Comparison of ENCODE assay signal across 11 cellular contexts in genomic region chr14:56004323-56004722, GRCh38.
DNase-seq lines count a peak whose midpoint lies in the region; ATAC-seq and TF ChIP-seq lines count a peak whose summit lies in the region.
"Had no signal": no experiment of that assay in that cellular context is flagged by ENCODE, and none has a peak within 500 bp of the region (broad histone marks: within the 10 kb centered on the region; RNA-seq: fewer than 3 reads in every experiment).

No MANE protein-coding gene starts in this region.

- H3K4me1 ChIP-seq in GM23338 (ENCODE audit: insufficient read depth) (peaks cover 25% of the 10 kb centered on the region), ovary (ENCODE audit: insufficient read depth) (peaks cover 2% of the 10 kb centered on the region)

- H3K27me3 Mint-ChIP-seq in GM23338 (ENCODE audit: insufficient read depth, low read depth, poor library complexity), result peaks cover 14% of the 10 kb centered on the region
- H3K27me3 Mint-ChIP-seq in natural killer cell treated with Interleukin-12 subunit alpha and Interleukin-12 subunit beta and Interleukin-15 and Interleukin-18, amount 100 ng/mL, for 72 hours, result peaks cover 16 to 17% of the 10 kb centered on the region in 2 donors

- H3K27ac ChIP-seq in GM23338 (ENCODE audit: low read depth) (no peak overlapping the region), caudate nucleus (ENCODE audit: low read depth, low read length) (peak overlapping the region; percentile 11), ovary (peak overlapping the region in 1 of 2 donors; percentile 92)
- H3K27ac ChIP-seq: epithelial cell of prostate had no signal

- H3K79me2 ChIP-seq in GM23338 (replicated peaks; ENCODE audit: insufficient read depth), result no peaks in the 10 kb centered on the region

- H2AFZ ChIP-seq in GM23338, result peak overlapping the region; percentile 66; the same call in 1 of the 2 replicates

- H3K27ac Mint-ChIP-seq in GM23338, result no peak overlapping the region
- peak overlapping the region in 1 of 2 donors; percentile 33 for H3K27ac Mint-ChIP-seq in natural killer cell treated with Interleukin-12 subunit alpha and Interleukin-12 subunit beta and Interleukin-15 and Interleukin-18, amount 100 ng/mL, for 72 hours

- 36 to 37% (median 36%) methylated on average over 3 of the region's 3 CpGs for WGBS in ovary, 3 donors

- peaks cover 28% of the 10 kb centered on the region for H3K9me3 Mint-ChIP-seq in GM23338
- H3K9me3 Mint-ChIP-seq in natural killer cell treated with Interleukin-12 subunit alpha and Interleukin-12 subunit beta and Interleukin-15 and Interleukin-18, amount 100 ng/mL, for 72 hours, result no peaks in the 10 kb centered on the region

- no peaks in the 10 kb centered on the region for H3K27me3 ChIP-seq in GM23338 (ENCODE audit: insufficient read depth)
- no peaks in the 10 kb centered on the region for H3K27me3 ChIP-seq in ovary

- H3K9me2 ChIP-seq in GM23338 (ENCODE audit: insufficient read depth), result no peaks in the 10 kb centered on the region

- ATAC-seq in GM23338, result no peak
- ATAC-seq in natural killer cell treated with Interleukin-12 subunit alpha and Interleukin-12 subunit beta and Interleukin-15 and Interleukin-18, amount 100 ng/mL, for 72 hours, result no peak
- ATAC-seq in HG02885 (IDR thresholded peaks at IDR 0.05; ENCODE audit: poor library complexity, unreplicated experiment), result no peak
- no peak for ATAC-seq in HG03095 (IDR thresholded peaks at IDR 0.05; ENCODE audit: unreplicated experiment)
- ATAC-seq: HCT116 had no signal

- intact Hi-C loops in ovary (cut with DNase I), result loop anchor here in 1 of 4 donors (2.0 kb wide), 1 partner anchor 16 kb away; no protein-coding TSS in a partner anchor

- TF ChIP-seq CTCF in AG10803 (conservative IDR thresholded peaks at IDR 0.05; ENCODE audit: low read length), result no peak
- TF ChIP-seq CTCF in GM23338 (conservative IDR thresholded peaks at IDR 0.05; ENCODE audit: low read depth in 2 of 2), result no peak
- TF ChIP-seq CTCF in ovary (IDR thresholded peaks at IDR 0.05), result no peak

- no peak overlapping the region for H3K4me3 Mint-ChIP-seq in GM23338
- peak overlapping the region; percentile 70 for H3K4me3 Mint-ChIP-seq in natural killer cell treated with Interleukin-12 subunit alpha and Interleukin-12 subunit beta and Interleukin-15 and Interleukin-18, amount 100 ng/mL, for 72 hours

- no peaks in the 10 kb centered on the region for H3K9me3 ChIP-seq in ovary

- H3K4me1 Mint-ChIP-seq in GM23338, result peaks cover 22% of the 10 kb centered on the region
- peaks cover 14 to 36% of the 10 kb centered on the region in 2 donors for H3K4me1 Mint-ChIP-seq in natural killer cell treated with Interleukin-12 subunit alpha and Interleukin-12 subunit beta and Interleukin-15 and Interleukin-18, amount 100 ng/mL, for 72 hours (ENCODE audit: low read depth in 2 of 2)

- no peak for DNase-seq in AG10803 (ENCODE audit: low read depth)
- no peak for DNase-seq in GM23338 (ENCODE audit: low spot score)
- no peak for DNase-seq in caudate nucleus (lab: John Stamatoyannopoulos, UW)
- no peak for DNase-seq in natural killer cell treated with Interleukin-12 subunit alpha and Interleukin-12 subunit beta and Interleukin-15 and Interleukin-18, amount 100 ng/mL, for 72 hours (ENCODE audit: low spot score)
- no peak for DNase-seq in ovary
- DNase-seq in NCI-H524 (lab: John Stamatoyannopoulos, UW), result no peak

- H3K4me2 ChIP-seq in GM23338, result no peak overlapping the region

- H3K36me3 ChIP-seq in GM23338 (ENCODE audit: insufficient read depth), result no peaks in the 10 kb centered on the region
- no peaks in the 10 kb centered on the region for H3K36me3 ChIP-seq in ovary

- peaks cover 16% of the 10 kb centered on the region; the same call in 2 of the 3 replicates for H3K36me3 Mint-ChIP-seq in GM23338 (ENCODE audit: low read depth)
- H3K36me3 Mint-ChIP-seq in natural killer cell treated with Interleukin-12 subunit alpha and Interleukin-12 subunit beta and Interleukin-15 and Interleukin-18, amount 100 ng/mL, for 72 hours, result peaks cover 13% of the 10 kb centered on the region

- no peak for TF ChIP-seq EP300 in ovary (IDR thresholded peaks at IDR 0.05)

- no peak for TF ChIP-seq POLR2A in ovary (IDR thresholded peaks at IDR 0.05)

- no peaks in the 10 kb centered on the region for H4K20me1 ChIP-seq in GM23338 (replicated peaks; ENCODE audit: insufficient read depth)

- peak overlapping the region; percentile 49; the same call in 1 of the 2 replicates for H3K4me3 ChIP-seq in AG10803 (ENCODE audit: low read length)
- no peak overlapping the region for H3K4me3 ChIP-seq in GM23338
- H3K4me3 ChIP-seq in ovary, result no peak overlapping the region
- H3K4me3 ChIP-seq: lung had no signal

- no peaks in the 10 kb centered on the region for H3F3A ChIP-seq in GM23338 (replicated peaks; ENCODE audit: low read depth)

TF ChIP-seq in GM23338, 12 proteins besides CTCF, POLR2A, EP300 and RAD21:
- TF ChIP-seq EZH2phosphoT487 (IDR thresholded peaks at IDR 0.05; ENCODE audit: unreplicated experiment), result no peak
- TF ChIP-seq ZNF462 (CRISPR knock-in tag; IDR thresholded peaks at IDR 0.05), result no peak
- TF ChIP-seq JUNB (IDR thresholded peaks at IDR 0.05; ENCODE audit: unreplicated experiment), result no peak
- no peak for TF ChIP-seq ZNF331 (CRISPR knock-in tag; IDR thresholded peaks at IDR 0.05; ENCODE audit: low read depth)
- no peak for TF ChIP-seq ZNF114 (CRISPR knock-in tag; IDR thresholded peaks at IDR 0.05)
